10 cellular contexts compared by ENCODE assay signal in genomic region chr16:84216144-84216543, GRCh38. TPM values are rescaled to one million over a fixed set of nuclear protein-coding genes. Genes with fewer than 3 reads are reported as not detected.
"Had no signal": no experiment of that assay in that cellular context is flagged by ENCODE, and none has a peak within 500 bp of the region (broad histone marks: within the 10 kb centered on the region; RNA-seq: fewer than 3 reads in every experiment).

No MANE protein-coding gene starts in this region.

RNA-seq across cellular contexts. Expression of gene KCNG4, which starts 23.7 kb away (rescaled TPM):
- total RNA-seq: OCI-LY7, PC-9, Peyer's patch, Right ventricle myocardium inferior, Right ventricle myocardium superior, RPMI7951, SJSA1, T-cell had no signal
- polyA plus RNA-seq: SK-N-SH had no signal

RNA-seq across cellular contexts. Expression of gene ADAD2, which starts 25.2 kb away (rescaled TPM):
- total RNA-seq: OCI-LY7, PC-3, PC-9, Right ventricle myocardium inferior, RPMI7951, SJSA1 had no signal
- polyA plus RNA-seq: SK-N-SH had no signal
